In genomic region chr1:202189012-202189790, GRCh38 we compare ENCODE assay signal across 8 cellular contexts. TPM values are rescaled to one million over a fixed set of nuclear protein-coding genes. Genes with fewer than 3 reads are reported as not detected.
DNase-seq lines count a peak whose midpoint lies in the region; ATAC-seq and TF ChIP-seq lines count a peak whose summit lies in the region.

No MANE protein-coding gene starts in this region.

- ATAC-seq in right cardiac atrium: peak; percentile 49 to 69
- ATAC-seq in GM19463 (IDR thresholded peaks at IDR 0.05; ENCODE audit: unreplicated experiment): no peak
- ATAC-seq in GM19452 (IDR thresholded peaks at IDR 0.05; ENCODE audit: unreplicated experiment): no peak

- WGBS in adrenal gland, 4 donors: 58 to 64% (median 61%) methylated on average over 16 to 19 of the region's 19 CpGs
- WGBS in right cardiac atrium: 54% methylated on average over 19 of the region's 19 CpGs
- 55% methylated on average over 19 of the region's 19 CpGs for whole genome bisulfite sequencing in smooth muscle cell (ENCODE audit: low lambda C conversion rate)

- H2AFZ ChIP-seq in smooth muscle cell (ENCODE audit: low read depth): no peak overlapping the region

- H3K79me2 ChIP-seq in smooth muscle cell (ENCODE audit: low read depth): no peaks in the 10 kb centered on the region

- no peak for TF ChIP-seq POLR2A in adrenal gland (IDR thresholded peaks at IDR 0.05)

- H3K27me3 ChIP-seq in GM06990 (replicated peaks; ENCODE audit: control insufficient read depth, insufficient read depth, low read length) (peaks cover 6% of the 10 kb centered on the region), adrenal gland (peaks cover 17% of the 10 kb centered on the region), right cardiac atrium (ENCODE audit: control insufficient read depth, insufficient read depth) (no peaks in the 10 kb centered on the region), smooth muscle cell (ENCODE audit: low read depth) (peaks cover 11% of the 10 kb centered on the region)

- no peaks in the 10 kb centered on the region for H4K20me1 ChIP-seq in smooth muscle cell (ENCODE audit: low read depth)

- H3K27ac ChIP-seq in adrenal gland: no peak overlapping the region
- no peak overlapping the region for H3K27ac ChIP-seq in right cardiac atrium (ENCODE audit: low read length)
- no peak overlapping the region for H3K27ac ChIP-seq in smooth muscle cell (ENCODE audit: low read depth)

- TF ChIP-seq CTCF in GM06990 (IDR thresholded peaks at IDR 0.05; ENCODE audit: insufficient read depth, low read length, poor library complexity, severe bottlenecking) (peak; percentile 84), LNCaP clone FGC (IDR thresholded peaks at IDR 0.05; ENCODE audit: control insufficient read depth, extremely low read depth, insufficient read depth) (peak; percentile 76), adrenal gland (IDR thresholded peaks at IDR 0.05) (peak; percentile 49 to 90 (median 62)), smooth muscle cell (IDR thresholded peaks at IDR 0.05; ENCODE audit: borderline replicate concordance, insufficient read depth, poor library complexity, severe bottlenecking) (peak; percentile 89)

- H3K4me2 ChIP-seq in smooth muscle cell: no peak overlapping the region

- H3K9me3 ChIP-seq in adrenal gland (replicated peaks in 1 of 3) (no peaks in the 10 kb centered on the region), right cardiac atrium (ENCODE audit: control insufficient read depth, low read length) (no peaks in the 10 kb centered on the region), smooth muscle cell (replicated peaks; ENCODE audit: low read depth) (no peaks in the 10 kb centered on the region)

- no peaks in the 10 kb centered on the region for H3K36me3 ChIP-seq in GM06990 (ENCODE audit: control insufficient read depth, insufficient read depth, low read length)
- H3K36me3 ChIP-seq in adrenal gland (replicated peaks in 1 of 2): no peaks in the 10 kb centered on the region
- no peaks in the 10 kb centered on the region for H3K36me3 ChIP-seq in smooth muscle cell (ENCODE audit: low read depth)

- no peak overlapping the region for H3K9ac ChIP-seq in smooth muscle cell (ENCODE audit: low read depth)

- DNase-seq in GM06990 (ENCODE audit: extremely low read depth, insufficient read length) (no peak), LNCaP clone FGC (ENCODE audit: low read depth) (no peak), T-helper 2 cell (peak; percentile 41 to 73 (median 71)), adrenal gland (peak; percentile 60 to 87 (median 77)), right cardiac atrium (peak; percentile 73 to 93 (median 90)), smooth muscle cell (lab: John Stamatoyannopoulos, UW; ENCODE audit: unreplicated experiment) (peak; percentile 52)

- peaks cover 0 to 12% of the 10 kb centered on the region in 2 donors for H3K4me1 ChIP-seq in adrenal gland (replicated peaks in 1 of 2)
- H3K4me1 ChIP-seq in right cardiac atrium (ENCODE audit: control insufficient read depth, insufficient read depth, low read length): no peaks in the 10 kb centered on the region
- H3K4me1 ChIP-seq in smooth muscle cell (ENCODE audit: low read depth): peaks cover 9% of the 10 kb centered on the region

- intact Hi-C loops in adrenal gland (cut with DNase I) (loop anchor here in 1 of 2 donors (10.0 kb wide), 1 partner anchor 526 kb away; the partner anchor contains the start of gene SYT2), right cardiac atrium (cut with DNase I) (loop anchor here in 3 of 4 donors (2.0 to 10.0 kb wide), 5 partner anchors 122 to 528 kb away; partner anchors contain the start of gene SYT2 (in 1 of the 3))

- H3F3A ChIP-seq in smooth muscle cell (ENCODE audit: low read depth): no peaks in the 10 kb centered on the region

- H3K4me3 ChIP-seq in GM06990 (replicated peaks; ENCODE audit: low read depth, low read length): no peak overlapping the region
- no peak overlapping the region for H3K4me3 ChIP-seq in LNCaP clone FGC (ENCODE audit: low read depth, low read length)
- no peak overlapping the region for H3K4me3 ChIP-seq in adrenal gland
- no peak overlapping the region for H3K4me3 ChIP-seq in right cardiac atrium (ENCODE audit: low read length)
- H3K4me3 ChIP-seq in smooth muscle cell: no peak overlapping the region

RNA-seq across cellular contexts. Expression of gene LGR6, which starts 4.4 kb away (rescaled TPM):
- total RNA-seq in adrenal gland (under 1 TPM in 6 of 8 donors, not detected in 2; 0.10 to 0.54 (median 0.16) TPM), right cardiac atrium (10 to 100 TPM; 22.4 to 52.7 (median 35.8) TPM), smooth muscle cell (1.8 and 2.0 TPM in 2 replicates)
- polyA plus RNA-seq in adrenal gland (1 to 10 TPM in 1 of 3 donors, under 1 TPM in 1, not detected in 1; 0.48 to 1.0 TPM), right cardiac atrium (22.5 TPM), smooth muscle cell (2.9 and 4.4 TPM in 2 replicates)

RNA-seq across cellular contexts. Expression of gene PTPN7, which starts 28.8 kb away (rescaled TPM):
- total RNA-seq in adrenal gland: 10 to 100 TPM in 5 of 8 donors, 1 to 10 TPM in 3; 2.5 to 35.8 (median 16.4) TPM
- polyA plus RNA-seq in adrenal gland: 10 to 100 TPM; 13.4 to 45.4 (median 15.0) TPM
- 1 to 10 TPM in 1 of 4 donors, under 1 TPM in 3; 0.28 to 1.7 (median 0.66) TPM for total RNA-seq in right cardiac atrium
- 0.29 TPM for polyA plus RNA-seq in right cardiac atrium
- not detected in 2 replicates for total RNA-seq in smooth muscle cell
- polyA plus RNA-seq in smooth muscle cell: not detected in 2 replicates

RNA-seq across cellular contexts. Expression of gene ARL8A, which starts 44.7 kb away (rescaled TPM):
- total RNA-seq in adrenal gland (100 to 1,000 TPM in 1 of 8 donors, 10 to 100 TPM in 7; 34.3 to 115 (median 64.8) TPM), right cardiac atrium (10 to 100 TPM; 60.9 to 75.3 (median 66.7) TPM), smooth muscle cell (32.8 and 44.8 TPM in 2 replicates)
- polyA plus RNA-seq in adrenal gland (10 to 100 TPM; 26.4 to 71.2 (median 28.6) TPM), right cardiac atrium (32.0 TPM), smooth muscle cell (53.3 and 54.7 TPM in 2 replicates)

Comparison
In these comparisons a context has a peak if more than half of its experiments do, and no peak if none do; other contexts are left out.
1. DNase-seq: peak in T-helper 2 cell (5 of 5), adrenal gland (7 of 7), right cardiac atrium (3 of 3) and smooth muscle cell (single experiment); none in GM06990 (single experiment) and LNCaP clone FGC (single experiment).
2. ATAC-seq: peak in right cardiac atrium (2 of 2); none in GM19463 (single experiment) and GM19452 (single experiment).
3. Peak in every context shown above with its lines, with median percentiles within 50 percentile points of each other: CTCF ChIP-seq.